8 cellular contexts compared by ENCODE assay signal in the genomic region with DNA sequence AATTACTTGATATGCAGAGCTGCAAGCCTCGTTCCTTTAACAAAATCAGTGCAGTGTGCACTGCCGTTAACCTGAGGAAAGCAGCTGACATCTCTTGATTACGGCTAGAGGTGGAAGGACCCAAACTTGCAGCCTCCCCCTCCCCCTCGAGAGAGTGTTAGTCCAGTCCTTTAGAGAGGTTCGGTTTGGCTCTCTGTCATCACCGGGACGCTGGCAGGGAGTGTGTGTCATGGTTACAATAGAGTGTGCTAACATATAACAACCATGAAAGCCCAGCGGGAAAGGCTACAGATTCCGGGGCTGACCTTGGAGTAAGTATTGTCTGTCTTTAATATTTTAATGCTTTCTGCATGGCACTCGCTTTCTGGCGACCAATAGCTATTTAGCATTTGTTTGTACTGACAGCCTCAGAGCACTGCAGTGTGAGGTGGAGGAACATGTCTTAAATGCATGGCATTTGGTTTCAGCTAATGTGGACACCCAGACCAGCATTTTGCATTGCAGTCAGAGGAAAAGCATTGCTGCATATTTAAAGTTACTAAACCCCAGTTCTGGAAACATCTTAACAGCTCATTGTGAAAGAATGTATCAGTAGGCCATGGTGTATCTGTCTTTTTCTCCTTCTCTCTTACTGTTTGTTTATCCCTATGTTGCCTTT.
DNase-seq lines count a peak whose midpoint lies in the region; ATAC-seq and TF ChIP-seq lines count a peak whose summit lies in the region.

No MANE protein-coding gene starts in this region.

- TF ChIP-seq POLR2A in right lobe of liver (IDR thresholded peaks at IDR 0.05) (no peak), testis (IDR thresholded peaks at IDR 0.05) (no peak)

- H3K36me3 ChIP-seq in right lobe of liver (no peaks in the 10 kb centered on the region), testis (ENCODE audit: low read depth, missing control alignments) (no peaks in the 10 kb centered on the region)

- no peak for TF ChIP-seq CTCF in right lobe of liver (IDR thresholded peaks at IDR 0.05)
- TF ChIP-seq CTCF in testis (IDR thresholded peaks at IDR 0.05), result no peak

- H3K9me3 ChIP-seq in right lobe of liver, result no peaks in the 10 kb centered on the region
- H3K9me3 ChIP-seq in testis, result no peaks in the 10 kb centered on the region

- ATAC-seq in right lobe of liver (peak; percentile 54 to 72 (median 68)), GM18511 (IDR thresholded peaks at IDR 0.05; ENCODE audit: unreplicated experiment) (no peak), GM21786 (IDR thresholded peaks at IDR 0.05; ENCODE audit: unreplicated experiment) (no peak), GM21381 (IDR thresholded peaks at IDR 0.05; ENCODE audit: unreplicated experiment) (no peak), HG03045 (IDR thresholded peaks at IDR 0.05; ENCODE audit: unreplicated experiment) (no peak)

- intact Hi-C loops in right lobe of liver (cut with DNase I), result no loop called here
- intact Hi-C loops in testis (cut with DNase I; ENCODE audit: low total_unique reads), result no loop called here

- DNase-seq in M059J (ENCODE audit: low read depth) (peak; percentile 73), dedifferentiated amniotic fluid mesenchymal stem cell (ENCODE audit: extremely low spot score) (peak; percentile 71), right lobe of liver (peak; percentile 25 to 54 (median 53)), testis (peak; percentile 39)

- WGBS in right lobe of liver (ENCODE audit: insufficient coverage, low coverage, low lambda C conversion rate, missing lambda C conversion rate), result 14% methylated on average over 7 of the region's 11 CpGs
- 22 to 57% methylated on average over 9 to 11 of the region's 11 CpGs for WGBS in testis, 2 donors

- H3K4me3 ChIP-seq in right lobe of liver (peak overlapping the region; percentile 4 to 10 (median 7)), testis (peak overlapping the region; percentile 38 to 54)

- H3K27ac ChIP-seq in right lobe of liver (peak overlapping the region; percentile 25 to 34 (median 33)), testis (peak overlapping the region; percentile 31 to 74)

- peaks cover 0 to 26% (median 0%) of the 10 kb centered on the region in 4 donors for H3K4me1 ChIP-seq in right lobe of liver
- peaks cover 19% of the 10 kb centered on the region for H3K4me1 ChIP-seq in testis

- no peaks in the 10 kb centered on the region for H3K27me3 ChIP-seq in right lobe of liver
- no peaks in the 10 kb centered on the region for H3K27me3 ChIP-seq in testis

Comparison
In these comparisons a context has a peak if more than half of its experiments do, and no peak if none do; other contexts are left out.
1. ATAC-seq: peak in right lobe of liver (4 of 4); none in GM18511 (single experiment), GM21786 (single experiment), GM21381 (single experiment) and HG03045 (single experiment).
2. Peak in every context shown above with its lines, with median percentiles within 50 percentile points of each other: DNase-seq.